In genomic region chr2:183963609-183964008, GRCh38 we compare ENCODE assay signal across 25 cellular contexts.
"Had no signal": no experiment of that assay in that cellular context is flagged by ENCODE, and none has a peak within 500 bp of the region (broad histone marks: within the 10 kb centered on the region; RNA-seq: fewer than 3 reads in every experiment).

No MANE protein-coding gene starts in this region.

- H3K9me3 ChIP-seq: colonic mucosa, esophagus squamous epithelium, gastrocnemius medialis, heart left ventricle, left lung, lower lobe of right lung had no signal

- H3K4me3 ChIP-seq: colonic mucosa, esophagus squamous epithelium, gastrocnemius medialis, heart left ventricle, hepatocyte, left lung, lower lobe of right lung had no signal

- H3K4me1 ChIP-seq: colonic mucosa, esophagus squamous epithelium, gastrocnemius medialis, heart left ventricle, left lung, lower lobe of right lung had no signal

- ATAC-seq: effector memory CD8-positive, alpha-beta T cell; esophagus mucosa; gastrocnemius medialis; heart left ventricle; left lung; left ventricle myocardium superior; lower lobe of right lung; naive thymus-derived CD4-positive, alpha-beta T cell; natural killer cell had no signal

- H3K27me3 ChIP-seq: colonic mucosa, esophagus squamous epithelium, gastrocnemius medialis, heart left ventricle, hepatocyte, left lung had no signal

- H3K36me3 ChIP-seq: colonic mucosa, esophagus squamous epithelium, gastrocnemius medialis, heart left ventricle, left lung, lower lobe of right lung had no signal

- H3K27ac ChIP-seq: colonic mucosa, epithelial cell of prostate, esophagus squamous epithelium, gastrocnemius medialis, heart left ventricle, hepatocyte, left lung, lower lobe of right lung had no signal

- DNase-seq: colonic mucosa; cortex of kidney; effector CD8-positive, alpha-beta T cell; effector memory CD8-positive, alpha-beta T cell; endodermal cell; erythroblast; esophagus squamous epithelium; foreskin fibroblast; foreskin melanocyte; gastrocnemius medialis; heart left ventricle; hypothalamus; immature natural killer cell; islet precursor cell; kidney; kidney glomerular epithelial cell; left lung; left ventricle myocardium superior; lower lobe of right lung; mesenchymal stem cell; naive thymus-derived CD4-positive, alpha-beta T cell; natural killer cell had no signal
